In genomic region chr5:143826909-143827514, GRCh38 we compare ENCODE assay signal across 8 cellular contexts. TPM values are rescaled to one million over a fixed set of nuclear protein-coding genes. Genes with fewer than 3 reads are reported as not detected.
DNase-seq lines count a peak whose midpoint lies in the region; ATAC-seq and TF ChIP-seq lines count a peak whose summit lies in the region.
"Had no signal": no experiment of that assay in that cellular context is flagged by ENCODE, and none has a peak within 500 bp of the region (broad histone marks: within the 10 kb centered on the region; RNA-seq: fewer than 3 reads in every experiment).

No MANE protein-coding gene starts in this region.

- peaks cover 16% of the 10 kb centered on the region for H3K4me1 Mint-ChIP-seq in activated naive CD8-positive, alpha-beta T cell treated with anti-CD3 and anti-CD28 coated beads for 36 hours

- H3K4me3 ChIP-seq in transverse colon, result no peak overlapping the region

- 30 to 52% methylated on average over 3 of the region's 3 CpGs for WGBS in transverse colon (ENCODE audit: low coverage in 1 of 2), 2 donors

- no peaks in the 10 kb centered on the region for H3K27me3 ChIP-seq in transverse colon

- TF ChIP-seq CTCF in transverse colon (IDR thresholded peaks at IDR 0.05), result no peak

- intact Hi-C loops in transverse colon (cut with DNase I; ENCODE audit: low total_unique reads), result loop anchor here (10.0 kb wide), 1 partner anchor 902 kb away; no protein-coding TSS in a partner anchor

- no peaks in the 10 kb centered on the region for H3K9me3 Mint-ChIP-seq in activated naive CD8-positive, alpha-beta T cell treated with anti-CD3 and anti-CD28 coated beads for 36 hours

- no peaks in the 10 kb centered on the region for H3K36me3 Mint-ChIP-seq in activated naive CD8-positive, alpha-beta T cell treated with anti-CD3 and anti-CD28 coated beads for 36 hours

- no peak overlapping the region for H3K27ac Mint-ChIP-seq in activated naive CD8-positive, alpha-beta T cell treated with anti-CD3 and anti-CD28 coated beads for 36 hours

- TF ChIP-seq POLR2A in transverse colon (IDR thresholded peaks at IDR 0.05), result no peak

- in situ Hi-C loops in transverse colon (cut with MboI; ENCODE audit: low pct_ligation_motif_present in 1 of 4, low pct_unique_long_range_greater_than_20kb in 1 of 4, low sequenced_read_pairs in 3 of 4), result loop anchor here in 2 of 4 donors (10.0 kb wide), 2 partner anchors 422 to 902 kb away; partner anchors contain the start of gene NR3C1 (in 1 of the 2)

- H3K27me3 Mint-ChIP-seq in activated naive CD8-positive, alpha-beta T cell treated with anti-CD3 and anti-CD28 coated beads for 36 hours, result no peaks in the 10 kb centered on the region

- no peak for TF ChIP-seq EP300 in transverse colon (IDR thresholded peaks at IDR 0.05; ENCODE audit: low read depth)

- H3K9me3 ChIP-seq in transverse colon, result no peaks in the 10 kb centered on the region

- no peaks in the 10 kb centered on the region for H3K4me1 ChIP-seq in transverse colon

- ATAC-seq in GM18867 (IDR thresholded peaks at IDR 0.05; ENCODE audit: unreplicated experiment) (peak; percentile 94), GM21825 (IDR thresholded peaks at IDR 0.05; ENCODE audit: unreplicated experiment) (peak; percentile 84)

- no peak overlapping the region for H3K4me3 Mint-ChIP-seq in activated naive CD8-positive, alpha-beta T cell treated with anti-CD3 and anti-CD28 coated beads for 36 hours

- DNase-seq in NCI-H1092 (lab: John Stamatoyannopoulos, UW) (peak; percentile 25), middle frontal gyrus (ENCODE audit: extremely low spot score, low spot score) (no peak), HK-2 (ENCODE audit: unreplicated experiment) (no peak), transverse colon (no peak)
- DNase-seq in activated naive CD8-positive, alpha-beta T cell treated with anti-CD3 and anti-CD28 coated beads for 36 hours, result peak; percentile 19

- no peaks in the 10 kb centered on the region for H3K36me3 ChIP-seq in transverse colon

- no peak overlapping the region for H3K27ac ChIP-seq in transverse colon

RNA-seq across cellular contexts. Expression of gene HMHB1, which starts 15.1 kb away (rescaled TPM):
- total RNA-seq in activated naive CD8-positive, alpha-beta T cell treated with anti-CD3 and anti-CD28 coated beads for 36 hours, result not detected
- total RNA-seq in transverse colon, result not detected
- total RNA-seq: epithelial cell of proximal tubule had no signal

Comparison
In these comparisons a context has a peak if more than half of its experiments do, and no peak if none do; other contexts are left out.
1. DNase-seq: peak in NCI-H1092 (single experiment) and activated naive CD8-positive, alpha-beta T cell treated with anti-CD3 and anti-CD28 coated beads for 36 hours (single experiment); none in middle frontal gyrus (single experiment), HK-2 (single experiment) and transverse colon (single experiment).